ENCODE assay signal across 22 cellular contexts in genomic region chr4:149690726-149691125, GRCh38.
DNase-seq lines count a peak whose midpoint lies in the region; FAIRE-seq and TF ChIP-seq lines count a peak whose summit lies in the region.
"Had no signal": no experiment of that assay in that cellular context is flagged by ENCODE, and none has a peak within 500 bp of the region (broad histone marks: within the 10 kb centered on the region; RNA-seq: fewer than 3 reads in every experiment).

No MANE protein-coding gene starts in this region.

- no peaks in the 10 kb centered on the region for H3K4me1 ChIP-seq in OCI-LY7 (ENCODE audit: insufficient read depth, low read length, poor library complexity, severe bottlenecking)
- H3K4me1 ChIP-seq: left ventricle myocardium inferior, upper lobe of left lung had no signal

- no peaks in the 10 kb centered on the region for H4K20me1 ChIP-seq in OCI-LY7 (ENCODE audit: insufficient read depth, low read length)

- BruUV-seq in OCI-LY7 (replicated peaks; lab: Mats Ljungman, UMichigan), result no TSS peak

- intact Hi-C loops in OCI-LY7 (cut with micrococcal nuclease; ENCODE audit: unreplicated experiment), result no loop called here

- H3K9me3 ChIP-seq in OCI-LY7 (ENCODE audit: low read length), result no peaks in the 10 kb centered on the region
- H3K9me3 ChIP-seq: upper lobe of left lung had no signal

- no peaks in the 10 kb centered on the region for H3K9me2 ChIP-seq in OCI-LY7 (ENCODE audit: insufficient read depth, low read length)

- CTCF ChIA-PET in OCI-LY7 (lab: Charles Lee; ENCODE audit: unreplicated experiment), result no interaction called here

- H3K27ac ChIP-seq in OCI-LY7 (ENCODE audit: low read depth, low read length, poor library complexity, severe bottlenecking), result no peak overlapping the region
- H3K27ac ChIP-seq: cardiac muscle cell, left ventricle myocardium inferior, RWPE1, upper lobe of left lung, WERI-Rb-1 had no signal

- H3K4me3 ChIP-seq in OCI-LY7 (ENCODE audit: low read depth, low read length, poor library complexity, severe bottlenecking), result no peak overlapping the region
- H3K4me3 ChIP-seq in fibroblast of mammary gland (ENCODE audit: control insufficient read depth, low read depth, low read length), result no peak overlapping the region
- no peak overlapping the region for H3K4me3 ChIP-seq in retinal pigment epithelial cell (ENCODE audit: low read length)
- H3K4me3 ChIP-seq: cardiac muscle cell, GM12878, left ventricle myocardium inferior, upper lobe of left lung had no signal

- peak; percentile 3 for DNase-seq in DMS53 (lab: John Stamatoyannopoulos, UW)
- no peak for DNase-seq in DMS53 treated with DMSO at 0.1 percent for 48 hours (lab: John Stamatoyannopoulos, UW; ENCODE audit: unreplicated experiment)
- DNase-seq in OCI-LY7 (ENCODE audit: low spot score), result no peak
- DNase-seq in fibroblast of mammary gland (ENCODE audit: low read depth), result no peak
- DNase-seq in retinal pigment epithelial cell (ENCODE audit: low read depth), result no peak
- no peak for DNase-seq in SW480 (ENCODE audit: low spot score)
- DNase-seq in frontal cortex (ENCODE audit: low spot score in 2 of 2), result no peak
- no peak for DNase-seq in SKM-1 treated with dmso at 0.1 percent for 144 hours (lab: John Stamatoyannopoulos, UW; ENCODE audit: unreplicated experiment)
- DNase-seq: activated CD8-positive, alpha-beta T cell treated with anti-CD3 and anti-CD28 coated beads for 36 hours; activated T-cell treated with anti-CD3 and anti-CD28 coated beads, Interleukin-2, amount 50 U/mL, for 4 hours; CD4-positive, CD25-positive, alpha-beta regulatory T cell; effector memory CD4-positive, alpha-beta T cell; left ventricle myocardium inferior; NCI-H1092; NCI-H748 treated with DMSO at 0.1 percent for 48 hours; stimulated activated naive CD8-positive, alpha-beta T cell treated with anti-CD3 and anti-CD28 coated beads, Interleukin-15, Interleukin-2, amounts not matched to agents 100 U/mL and 50 U/mL, for 24 hours; T-cell; upper lobe of left lung; WERI-Rb-1 had no signal

- FAIRE-seq in frontal cortex (lab: Jason Lieb, UNC), result no peak
- FAIRE-seq: GM12878 had no signal

- H3K36me3 ChIP-seq in OCI-LY7 (ENCODE audit: insufficient read depth, low read length), result no peaks in the 10 kb centered on the region
- H3K36me3 ChIP-seq: cardiac muscle cell, left ventricle myocardium inferior, upper lobe of left lung, WERI-Rb-1 had no signal

- no peaks in the 10 kb centered on the region for H3K79me2 ChIP-seq in OCI-LY7 (ENCODE audit: insufficient read depth, low read depth, low read length)

- TF ChIP-seq CTCF in OCI-LY7 (conservative IDR thresholded peaks at IDR 0.05; ENCODE audit: low read length) (peak; percentile 58), fibroblast of mammary gland (conservative IDR thresholded peaks at IDR 0.05; ENCODE audit: control insufficient read depth, insufficient read depth, low read depth, low read length) (peak; percentile 22), retinal pigment epithelial cell (conservative IDR thresholded peaks at IDR 0.05; ENCODE audit: low read depth, low read length) (peak; percentile 29)

- no peak overlapping the region for H2AFZ ChIP-seq in OCI-LY7 (ENCODE audit: low read length)

- no peak overlapping the region for H3K4me2 ChIP-seq in OCI-LY7 (ENCODE audit: low read length)

- POLR2A ChIA-PET in OCI-LY7 (lab: Charles Lee), result no interaction called here
